12 cellular contexts compared by ENCODE assay signal in genomic region chr1:13731897-13732296, GRCh38. TPM values are rescaled to one million over a fixed set of nuclear protein-coding genes. Genes with fewer than 3 reads are reported as not detected.
A peak's percentile ranks its signal among the peaks of the same experiment; 100 is the strongest.
DNase-seq lines count a peak whose midpoint lies in the region; TF ChIP-seq lines count a peak whose summit lies in the region.
"Had no signal": no experiment of that assay in that cellular context is flagged by ENCODE, and none has a peak within 500 bp of the region (broad histone marks: within the 10 kb centered on the region; RNA-seq: fewer than 3 reads in every experiment).

No MANE protein-coding gene starts in this region.

- no peaks in the 10 kb centered on the region for H4K20me1 ChIP-seq in DOHH2 (ENCODE audit: control insufficient read depth, insufficient read depth, low read depth, low read length)

- H3F3A ChIP-seq in DOHH2 (ENCODE audit: control insufficient read depth, insufficient read depth) = peaks cover 51% of the 10 kb centered on the region

- H3K4me3 ChIP-seq in DOHH2 (ENCODE audit: low read length) (peak overlapping the region; percentile 67), tibial artery (no peak overlapping the region), right atrium auricular region (no peak overlapping the region)

- TF ChIP-seq CTCF in DOHH2 (IDR thresholded peaks at IDR 0.05; ENCODE audit: low read depth, low read length, poor library complexity, severe bottlenecking) = no peak
- no peak for TF ChIP-seq CTCF in nephron progenitor cell (IDR thresholded peaks at IDR 0.05)
- TF ChIP-seq CTCF in tibial artery (IDR thresholded peaks at IDR 0.05) = no peak
- TF ChIP-seq CTCF in right atrium auricular region (IDR thresholded peaks at IDR 0.05) = no peak

- H3K36me3 ChIP-seq in DOHH2 (ENCODE audit: control insufficient read depth, low read length) (peaks cover 80% of the 10 kb centered on the region), tibial artery (peaks cover 0 to 5% (median 0%) of the 10 kb centered on the region in 3 donors), right atrium auricular region (no peaks in the 10 kb centered on the region)

- H3K27me3 Mint-ChIP-seq in IgD-negative memory B cell (no peaks in the 10 kb centered on the region), nephron progenitor cell (ENCODE audit: low read depth, poor library complexity) (no peaks in the 10 kb centered on the region)
- no peaks in the 10 kb centered on the region for H3K27me3 Mint-ChIP-seq in activated T-helper 2 cell treated with anti-CD3 and anti-CD28 coated beads, Interferon-gamma antibody, Interleukin-2, Interleukin-4, amounts not matched to agents 10 μg/mL and 5 μg/mL and 100 μg/mL, durations not matched to agents 14 hours and 24 hours and 36 hours (ENCODE audit: low read depth)

- H3K79me2 ChIP-seq in DOHH2 (ENCODE audit: control insufficient read depth, low read length) = peaks cover 82% of the 10 kb centered on the region

- H3K27me3 ChIP-seq in DOHH2 (ENCODE audit: control insufficient read depth, low read length) (no peaks in the 10 kb centered on the region), tibial artery (no peaks in the 10 kb centered on the region), right atrium auricular region (no peaks in the 10 kb centered on the region)

- H3K4me1 Mint-ChIP-seq in IgD-negative memory B cell = peaks cover 53 to 76% (median 69%) of the 10 kb centered on the region in 3 donors
- peaks cover 50% of the 10 kb centered on the region for H3K4me1 Mint-ChIP-seq in activated T-helper 2 cell treated with anti-CD3 and anti-CD28 coated beads, Interferon-gamma antibody, Interleukin-2, Interleukin-4, amounts not matched to agents 10 μg/mL and 5 μg/mL and 100 μg/mL, durations not matched to agents 14 hours and 24 hours and 36 hours (ENCODE audit: low read depth)
- H3K4me1 Mint-ChIP-seq in nephron progenitor cell = peaks cover 72% of the 10 kb centered on the region

- H3K27ac ChIP-seq in DOHH2 (ENCODE audit: low read depth, low read length) = peak overlapping the region; percentile 100
- H3K27ac ChIP-seq in tibial artery = no peak overlapping the region
- no peak overlapping the region for H3K27ac ChIP-seq in right atrium auricular region

- DNase-seq in activated T-helper 2 cell treated with anti-CD3 and anti-CD28 coated beads, Interferon-gamma antibody, Interleukin-2, Interleukin-4, amounts not matched to agents 10 μg/mL and 5 μg/mL and 100 μg/mL, durations not matched to agents 14 hours and 24 hours and 36 hours (ENCODE audit: low spot score) = no peak
- no peak for DNase-seq in nephron progenitor cell
- no peak for DNase-seq in tibial artery
- DNase-seq in kidney glomerular epithelial cell (lab: John Stamatoyannopoulos, UW) = no peak
- DNase-seq in right atrium auricular region (ENCODE audit: low spot score) = no peak
- DNase-seq: amygdala, GF-D8, H7, NCI-H2029 treated with DMSO at 0.1 percent for 48 hours, retina had no signal

- H3K4me1 ChIP-seq in DOHH2 (ENCODE audit: control insufficient read depth, low read length) = peaks cover 98% of the 10 kb centered on the region
- peaks cover 0 to 13% (median 5%) of the 10 kb centered on the region in 4 donors for H3K4me1 ChIP-seq in tibial artery
- no peaks in the 10 kb centered on the region for H3K4me1 ChIP-seq in right atrium auricular region

- H3K36me3 Mint-ChIP-seq in IgD-negative memory B cell (peaks cover 3% of the 10 kb centered on the region), nephron progenitor cell (ENCODE audit: low read depth) (peaks cover 14% of the 10 kb centered on the region)
- peaks cover 30% of the 10 kb centered on the region for H3K36me3 Mint-ChIP-seq in activated T-helper 2 cell treated with anti-CD3 and anti-CD28 coated beads, Interferon-gamma antibody, Interleukin-2, Interleukin-4, amounts not matched to agents 10 μg/mL and 5 μg/mL and 100 μg/mL, durations not matched to agents 14 hours and 24 hours and 36 hours (ENCODE audit: low read depth)

- H3K4me3 Mint-ChIP-seq in IgD-negative memory B cell (peak overlapping the region; percentile 25 to 84 (median 78)), nephron progenitor cell (no peak overlapping the region)
- peak overlapping the region; percentile 79 for H3K4me3 Mint-ChIP-seq in activated T-helper 2 cell treated with anti-CD3 and anti-CD28 coated beads, Interferon-gamma antibody, Interleukin-2, Interleukin-4, amounts not matched to agents 10 μg/mL and 5 μg/mL and 100 μg/mL, durations not matched to agents 14 hours and 24 hours and 36 hours (ENCODE audit: low read depth)

- peak overlapping the region; percentile 70 for H3K4me2 ChIP-seq in DOHH2 (ENCODE audit: low read length)

- H3K9me3 Mint-ChIP-seq in IgD-negative memory B cell (no peaks in the 10 kb centered on the region), nephron progenitor cell (no peaks in the 10 kb centered on the region)
- no peaks in the 10 kb centered on the region for H3K9me3 Mint-ChIP-seq in activated T-helper 2 cell treated with anti-CD3 and anti-CD28 coated beads, Interferon-gamma antibody, Interleukin-2, Interleukin-4, amounts not matched to agents 10 μg/mL and 5 μg/mL and 100 μg/mL, durations not matched to agents 14 hours and 24 hours and 36 hours

- no peaks in the 10 kb centered on the region for H3K9me2 ChIP-seq in DOHH2 (replicated peaks; ENCODE audit: control insufficient read depth, low read length)

- peak overlapping the region; percentile 93 to 99 (median 98) for H3K27ac Mint-ChIP-seq in IgD-negative memory B cell
- peak overlapping the region; percentile 99 for H3K27ac Mint-ChIP-seq in activated T-helper 2 cell treated with anti-CD3 and anti-CD28 coated beads, Interferon-gamma antibody, Interleukin-2, Interleukin-4, amounts not matched to agents 10 μg/mL and 5 μg/mL and 100 μg/mL, durations not matched to agents 14 hours and 24 hours and 36 hours
- peak overlapping the region; percentile 67 for H3K27ac Mint-ChIP-seq in nephron progenitor cell

- intact Hi-C loops in activated T-helper 2 cell treated with anti-CD3 and anti-CD28 coated beads, Interferon-gamma antibody, Interleukin-2, Interleukin-4, amounts not matched to agents 10 μg/mL and 5 μg/mL and 100 μg/mL, durations not matched to agents 14 hours and 24 hours and 36 hours (cut with micrococcal nuclease) = loop anchor here (1.0 to 2.0 kb wide), 3 partner anchors 17 to 67 kb away; no protein-coding TSS in a partner anchor
- intact Hi-C loops in tibial artery (cut with DNase I; ENCODE audit: low total_unique reads) = no loop called here

- H3K9me3 ChIP-seq in DOHH2 (ENCODE audit: control insufficient read depth, insufficient read depth, low read length) (no peaks in the 10 kb centered on the region), tibial artery (no peaks in the 10 kb centered on the region), right atrium auricular region (no peaks in the 10 kb centered on the region)

RNA-seq across cellular contexts. Expression of gene PRDM2, which starts 31.9 kb away (rescaled TPM):
- 50.3 TPM for polyA plus RNA-seq in IgD-negative memory B cell
- 45.0 and 47.3 TPM in 2 replicates for total RNA-seq in activated T-helper 2 cell treated with anti-CD3 and anti-CD28 coated beads, Interferon-gamma antibody, Interleukin-2, Interleukin-4, amounts not matched to agents 10 μg/mL and 5 μg/mL and 100 μg/mL, durations not matched to agents 14 hours and 24 hours and 36 hours
- 10 to 100 TPM; 20.5 to 22.8 TPM for total RNA-seq in right atrium auricular region
